In genomic region chr1:150613061-150613920, GRCh38 we compare ENCODE assay signal across 8 cellular contexts. TPM values are rescaled to one million over a fixed set of nuclear protein-coding genes. Genes with fewer than 3 reads are reported as not detected.
DNase-seq lines count a peak whose midpoint lies in the region; ATAC-seq and TF ChIP-seq lines count a peak whose summit lies in the region.

No MANE protein-coding gene starts in this region.

- no peaks in the 10 kb centered on the region for H3K9me3 Mint-ChIP-seq in naive thymus-derived CD4-positive, alpha-beta T cell

- intact Hi-C loops in naive thymus-derived CD4-positive, alpha-beta T cell (cut with micrococcal nuclease), result loop anchor here in 1 of 2 donors (1.0 to 10.0 kb wide), 3 partner anchors 8 to 542 kb away; partner anchors contain the start of genes MINDY1, PRUNE1 and TNFAIP8L2

- 61% methylated on average over 12 of the region's 12 CpGs for WGBS in urinary bladder

- H3K27me3 Mint-ChIP-seq in naive thymus-derived CD4-positive, alpha-beta T cell, result no peaks in the 10 kb centered on the region

- H3K4me1 ChIP-seq in effector memory CD4-positive, alpha-beta T cell (ENCODE audit: control insufficient read depth, insufficient read depth, low read length, poor library complexity, severe bottlenecking), result peaks cover 32% of the 10 kb centered on the region
- peaks cover 30 to 52% of the 10 kb centered on the region in 2 donors for H3K4me1 ChIP-seq in naive thymus-derived CD4-positive, alpha-beta T cell (ENCODE audit: control insufficient read depth in 2 of 2, insufficient read depth in 2 of 2, low read length in 2 of 2)
- peaks cover 1% of the 10 kb centered on the region for H3K4me1 ChIP-seq in urinary bladder (ENCODE audit: insufficient read depth)

- peak; percentile 55 for DNase-seq in Ammon's horn (ENCODE audit: low spot score)
- peak; percentile 63 for DNase-seq in NCI-H1436 treated with DMSO at 0.1 percent for 48 hours (lab: John Stamatoyannopoulos, UW)
- peak in 2 of 3 donors; percentile 44 to 51 for DNase-seq in effector memory CD4-positive, alpha-beta T cell
- peak in 2 of 9 donors; percentile 47 to 55 for DNase-seq in naive thymus-derived CD4-positive, alpha-beta T cell

- H3K4me3 Mint-ChIP-seq in naive thymus-derived CD4-positive, alpha-beta T cell, result peak overlapping the region in 4 of 10 donors; percentile 21 to 80 (median 54)

- H3K4me1 Mint-ChIP-seq in naive thymus-derived CD4-positive, alpha-beta T cell, result peaks cover 27 to 59% (median 51%) of the 10 kb centered on the region in 7 donors

- peak overlapping the region; percentile 97 for H3K27ac ChIP-seq in effector memory CD4-positive, alpha-beta T cell (ENCODE audit: insufficient read depth, low read length, poor library complexity, severe bottlenecking)
- no peak overlapping the region for H3K27ac ChIP-seq in naive thymus-derived CD4-positive, alpha-beta T cell (ENCODE audit: low read depth, low read length)
- H3K27ac ChIP-seq in urinary bladder (ENCODE audit: low read depth), result peak overlapping the region; percentile 40

- H3K36me3 ChIP-seq in effector memory CD4-positive, alpha-beta T cell (ENCODE audit: control insufficient read depth, insufficient read depth, low read length), result no peaks in the 10 kb centered on the region
- H3K36me3 ChIP-seq in naive thymus-derived CD4-positive, alpha-beta T cell (ENCODE audit: control insufficient read depth in 2 of 3, insufficient read depth in 3 of 3, low read length in 3 of 3), result peaks cover 0 to 23% (median 0%) of the 10 kb centered on the region in 3 experiments
- no peaks in the 10 kb centered on the region for H3K36me3 ChIP-seq in urinary bladder (ENCODE audit: insufficient read depth)

- H3K27me3 ChIP-seq in effector memory CD4-positive, alpha-beta T cell (replicated peaks; ENCODE audit: control insufficient read depth, insufficient read depth, low read length, poor library complexity, severe bottlenecking), result no peaks in the 10 kb centered on the region
- no peaks in the 10 kb centered on the region for H3K27me3 ChIP-seq in naive thymus-derived CD4-positive, alpha-beta T cell (ENCODE audit: control insufficient read depth in 2 of 2, insufficient read depth in 2 of 2, low read length in 2 of 2)

- H3K9me3 ChIP-seq in effector memory CD4-positive, alpha-beta T cell (ENCODE audit: control insufficient read depth, low read length), result no peaks in the 10 kb centered on the region
- no peaks in the 10 kb centered on the region for H3K9me3 ChIP-seq in naive thymus-derived CD4-positive, alpha-beta T cell (ENCODE audit: control insufficient read depth in 2 of 3, low read length in 3 of 3)

- peak; percentile 58 for ATAC-seq in GM19452 (IDR thresholded peaks at IDR 0.05; ENCODE audit: unreplicated experiment)
- ATAC-seq in naive thymus-derived CD4-positive, alpha-beta T cell, result peak; percentile 48
- no peak for ATAC-seq in HG03521 (IDR thresholded peaks at IDR 0.05; ENCODE audit: unreplicated experiment)

- H3K4me3 ChIP-seq in WI38 (ENCODE audit: low read depth, low read length), result peak overlapping the region; percentile 28; the same call in 1 of the 2 replicates
- no peak overlapping the region for H3K4me3 ChIP-seq in effector memory CD4-positive, alpha-beta T cell (ENCODE audit: insufficient read depth, low read depth, low read length, poor library complexity, severe bottlenecking)
- H3K4me3 ChIP-seq in naive thymus-derived CD4-positive, alpha-beta T cell (ENCODE audit: low read length), result no peak overlapping the region
- H3K4me3 ChIP-seq in urinary bladder (ENCODE audit: low read depth, low read length), result no peak overlapping the region

- no peak for TF ChIP-seq CTCF in WI38 (IDR thresholded peaks at IDR 0.05; ENCODE audit: low read depth, low read length)

- peak overlapping the region; percentile 29 to 95 (median 88) for H3K27ac Mint-ChIP-seq in naive thymus-derived CD4-positive, alpha-beta T cell

- POLR2A ChIA-PET in naive thymus-derived CD4-positive, alpha-beta T cell (lab: Charles Lee), result interaction anchor here (0.6 to 16.6 kb wide), 8 partner anchors 14 to 285 kb away, joined by 3 to 254 read pairs (median 4); partner anchors contain the start of genes ENSA and MCL1

- H3K36me3 Mint-ChIP-seq in naive thymus-derived CD4-positive, alpha-beta T cell, result peaks cover 0 to 32% (median 16%) of the 10 kb centered on the region in 5 donors

- CTCF ChIA-PET in naive thymus-derived CD4-positive, alpha-beta T cell (lab: Charles Lee), result interaction anchor here (12.1 kb wide), 1 partner anchor 51 kb away, joined by 272 read pairs; no protein-coding TSS in a partner anchor

RNA-seq across cellular contexts. Expression of gene ENSA, which starts 16.1 kb away (rescaled TPM):
- 100 to 1,000 TPM in 4 of 5 experiments, 10 to 100 TPM in 1; 97.2 to 178 (median 157) TPM for total RNA-seq in naive thymus-derived CD4-positive, alpha-beta T cell
- polyA plus RNA-seq in naive thymus-derived CD4-positive, alpha-beta T cell, result 10 to 100 TPM; 59.4 to 60.0 TPM
- total RNA-seq in urinary bladder, result 107 TPM
- 152 TPM for polyA plus RNA-seq in urinary bladder

RNA-seq across cellular contexts. Expression of gene MCL1, which starts 33.9 kb away (rescaled TPM):
- 1,000 to 10,000 TPM in 1 of 5 experiments, 100 to 1,000 TPM in 4; 302 to 1,400 (median 377) TPM for total RNA-seq in naive thymus-derived CD4-positive, alpha-beta T cell
- 100 to 1,000 TPM; 171 to 172 TPM for polyA plus RNA-seq in naive thymus-derived CD4-positive, alpha-beta T cell
- 160 TPM for total RNA-seq in urinary bladder
- 225 TPM for polyA plus RNA-seq in urinary bladder
